In the genomic region with DNA sequence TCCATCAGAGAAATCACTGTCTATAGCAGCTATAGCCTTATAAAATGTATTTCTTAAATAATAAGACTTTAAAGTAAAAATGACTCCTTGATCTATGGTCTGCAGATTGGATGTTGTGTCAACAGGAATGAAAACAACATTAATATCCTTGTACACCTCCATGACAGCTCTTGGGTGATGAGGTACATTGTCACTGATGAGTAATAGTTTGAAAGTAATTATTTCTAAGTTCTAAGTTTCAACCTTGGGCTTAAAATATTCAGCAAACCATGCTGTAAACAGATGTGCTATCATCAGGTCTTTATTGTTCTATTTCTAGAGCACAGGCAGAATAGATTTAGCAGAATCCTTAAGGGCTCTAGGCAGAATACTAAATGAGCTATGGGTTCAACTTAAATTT, we compare ENCODE assay signal across 17 cellular contexts.
DNase-seq lines count a peak whose midpoint lies in the region; ATAC-seq and TF ChIP-seq lines count a peak whose summit lies in the region.
"Had no signal": no experiment of that assay in that cellular context is flagged by ENCODE, and none has a peak within 500 bp of the region (broad histone marks: within the 10 kb centered on the region; RNA-seq: fewer than 3 reads in every experiment).

No MANE protein-coding gene starts in this region.

- no peak overlapping the region for H3K27ac Mint-ChIP-seq in glutamatergic neuron (ENCODE audit: unreplicated experiment)
- no peak overlapping the region for H3K27ac Mint-ChIP-seq in naive thymus-derived CD4-positive, alpha-beta T cell
- H3K27ac Mint-ChIP-seq: CD4-positive, CD25-positive, alpha-beta regulatory T cell; CD8-positive, alpha-beta T cell; HFFc6 had no signal

- H3K27me3 ChIP-seq in MM.1S (replicated peaks; ENCODE audit: insufficient read depth, low read length) (no peaks in the 10 kb centered on the region), SU-DHL-6 (ENCODE audit: low read length) (no peaks in the 10 kb centered on the region)
- H3K27me3 ChIP-seq in naive thymus-derived CD4-positive, alpha-beta T cell (ENCODE audit: control insufficient read depth in 2 of 2, insufficient read depth in 2 of 2, low read length in 2 of 2): no peaks in the 10 kb centered on the region

- H2AFZ ChIP-seq in MM.1S (ENCODE audit: low read length): peak overlapping the region; percentile 10
- peak overlapping the region; percentile 35 for H2AFZ ChIP-seq in SU-DHL-6 (ENCODE audit: low read depth, low read length, severe bottlenecking)

- no peaks in the 10 kb centered on the region for H3K4me1 Mint-ChIP-seq in glutamatergic neuron (ENCODE audit: low read depth, unreplicated experiment)
- H3K4me1 Mint-ChIP-seq in naive thymus-derived CD4-positive, alpha-beta T cell: no peaks in the 10 kb centered on the region
- H3K4me1 Mint-ChIP-seq: CD4-positive, CD25-positive, alpha-beta regulatory T cell had no signal

- H3K9me3 ChIP-seq in MM.1S (replicated peaks; ENCODE audit: insufficient read depth, low read length) (no peaks in the 10 kb centered on the region), SU-DHL-6 (ENCODE audit: insufficient read depth, low read length) (no peaks in the 10 kb centered on the region)
- H3K9me3 ChIP-seq in naive thymus-derived CD4-positive, alpha-beta T cell (ENCODE audit: control insufficient read depth in 2 of 3, low read length in 3 of 3): no peaks in the 10 kb centered on the region
- H3K9me3 ChIP-seq: Caco-2, HAP-1 had no signal

- no peak for TF ChIP-seq CTCF in MM.1S (IDR thresholded peaks at IDR 0.05; ENCODE audit: low read length)
- TF ChIP-seq CTCF in SU-DHL-6 (IDR thresholded peaks at IDR 0.05; ENCODE audit: insufficient read depth, low read length, poor library complexity, severe bottlenecking): no peak
- no peak for TF ChIP-seq CTCF in fibroblast of mammary gland (conservative IDR thresholded peaks at IDR 0.05; ENCODE audit: control insufficient read depth, insufficient read depth, low read depth, low read length)
- no peak for TF ChIP-seq CTCF in glutamatergic neuron (IDR thresholded peaks at IDR 0.05; ENCODE audit: partially characterized antibody, unreplicated experiment)

- H3K79me2 ChIP-seq in MM.1S (ENCODE audit: low read length): no peaks in the 10 kb centered on the region
- no peaks in the 10 kb centered on the region for H3K79me2 ChIP-seq in SU-DHL-6 (ENCODE audit: insufficient read depth, low read length)

- H3K9me2 ChIP-seq in MM.1S (replicated peaks; ENCODE audit: insufficient read depth, low read length) (no peaks in the 10 kb centered on the region), SU-DHL-6 (replicated peaks; ENCODE audit: insufficient read depth, low read length) (no peaks in the 10 kb centered on the region)

- H3K36me3 ChIP-seq in MM.1S (replicated peaks; ENCODE audit: insufficient read depth, low read length) (no peaks in the 10 kb centered on the region), SU-DHL-6 (ENCODE audit: low read length) (no peaks in the 10 kb centered on the region)
- no peaks in the 10 kb centered on the region for H3K36me3 ChIP-seq in naive thymus-derived CD4-positive, alpha-beta T cell (ENCODE audit: control insufficient read depth in 2 of 3, insufficient read depth in 3 of 3, low read length in 3 of 3)
- H3K36me3 ChIP-seq: HAP-1 had no signal

- no peak for ATAC-seq in naive thymus-derived CD4-positive, alpha-beta T cell
- ATAC-seq: CD8-positive, alpha-beta T cell; GM12878 had no signal

- H3K4me3 ChIP-seq in MM.1S (ENCODE audit: low read length) (no peak overlapping the region), SU-DHL-6 (ENCODE audit: insufficient read depth, low read length, poor library complexity, severe bottlenecking) (no peak overlapping the region), fibroblast of mammary gland (ENCODE audit: control insufficient read depth, low read depth, low read length) (no peak overlapping the region)
- no peak overlapping the region for H3K4me3 ChIP-seq in naive thymus-derived CD4-positive, alpha-beta T cell (ENCODE audit: low read length)
- H3K4me3 ChIP-seq: GM12878, HAP-1 had no signal

- H3K27ac ChIP-seq in MM.1S (ENCODE audit: low read length): peak overlapping the region; percentile 4; the same call in 1 of the 2 replicates
- no peak overlapping the region for H3K27ac ChIP-seq in SU-DHL-6 (ENCODE audit: low read depth, low read length)
- H3K27ac ChIP-seq in naive thymus-derived CD4-positive, alpha-beta T cell (ENCODE audit: low read depth, low read length): no peak overlapping the region
- H3K27ac ChIP-seq: C4-2B had no signal

- H4K20me1 ChIP-seq in MM.1S (ENCODE audit: insufficient read depth, low read length) (no peaks in the 10 kb centered on the region), SU-DHL-6 (ENCODE audit: low read depth, low read length) (no peaks in the 10 kb centered on the region)

- no peaks in the 10 kb centered on the region for H3F3A ChIP-seq in MM.1S (ENCODE audit: insufficient read depth, low read length)
- H3F3A ChIP-seq in SU-DHL-6 (ENCODE audit: insufficient read depth): no peaks in the 10 kb centered on the region

- DNase-seq in MM.1S (no peak), fibroblast of mammary gland (ENCODE audit: low read depth) (peak; percentile 1), glutamatergic neuron (no peak)
- DNase-seq in activated naive CD4-positive, alpha-beta T cell (lab: John Stamatoyannopoulos, UW): no peak
- no peak for DNase-seq in naive thymus-derived CD4-positive, alpha-beta T cell
- no peak for DNase-seq in effector CD8-positive, alpha-beta T cell (lab: John Stamatoyannopoulos, UW)
- DNase-seq: Caco-2; CD4-positive, CD25-positive, alpha-beta regulatory T cell; CD8-positive, alpha-beta T cell; DMS153; DND-41; GOT3; HFFc6 had no signal

- no peaks in the 10 kb centered on the region for H3K36me3 Mint-ChIP-seq in glutamatergic neuron (ENCODE audit: unreplicated experiment)
- H3K36me3 Mint-ChIP-seq in naive thymus-derived CD4-positive, alpha-beta T cell: no peaks in the 10 kb centered on the region
- H3K36me3 Mint-ChIP-seq: CD4-positive, CD25-positive, alpha-beta regulatory T cell; CD8-positive, alpha-beta T cell had no signal

- CTCF ChIA-PET in naive thymus-derived CD4-positive, alpha-beta T cell (lab: Charles Lee): interaction anchor here (0.6 kb wide), 1 partner anchor 114 kb away, joined by 3 read pairs; no protein-coding TSS in a partner anchor

- H3K4me2 ChIP-seq in MM.1S (ENCODE audit: low read depth, low read length) (peak overlapping the region; percentile 9; the same call in 1 of the 2 replicates), SU-DHL-6 (ENCODE audit: low read depth, low read length, poor library complexity, severe bottlenecking) (no peak overlapping the region)

- H3K27me3 Mint-ChIP-seq in glutamatergic neuron (ENCODE audit: unreplicated experiment): no peaks in the 10 kb centered on the region
- H3K27me3 Mint-ChIP-seq in naive thymus-derived CD4-positive, alpha-beta T cell: no peaks in the 10 kb centered on the region
- H3K27me3 Mint-ChIP-seq: CD4-positive, CD25-positive, alpha-beta regulatory T cell had no signal

- no peaks in the 10 kb centered on the region for H3K9me3 Mint-ChIP-seq in glutamatergic neuron (ENCODE audit: unreplicated experiment)
- H3K9me3 Mint-ChIP-seq in naive thymus-derived CD4-positive, alpha-beta T cell: peaks cover 0 to 5% (median 0%) of the 10 kb centered on the region in 11 donors

- peaks cover 15% of the 10 kb centered on the region for H3K4me1 ChIP-seq in MM.1S (ENCODE audit: low read length)
- no peaks in the 10 kb centered on the region for H3K4me1 ChIP-seq in naive thymus-derived CD4-positive, alpha-beta T cell (ENCODE audit: control insufficient read depth in 2 of 2, insufficient read depth in 2 of 2, low read length in 2 of 2)
- H3K4me1 ChIP-seq: Caco-2, HAP-1 had no signal

- POLR2A ChIA-PET in naive thymus-derived CD4-positive, alpha-beta T cell (lab: Charles Lee): no interaction called here

- H3K4me3 Mint-ChIP-seq in glutamatergic neuron (ENCODE audit: unreplicated experiment): no peak overlapping the region
- H3K4me3 Mint-ChIP-seq in naive thymus-derived CD4-positive, alpha-beta T cell: no peak overlapping the region
- H3K4me3 Mint-ChIP-seq: CD4-positive, CD25-positive, alpha-beta regulatory T cell; CD8-positive, alpha-beta T cell; HFFc6 had no signal

- intact Hi-C loops in naive thymus-derived CD4-positive, alpha-beta T cell (cut with micrococcal nuclease): no loop called here

- no peak overlapping the region for H3K9ac ChIP-seq in MM.1S (ENCODE audit: low read length)
- no peak overlapping the region for H3K9ac ChIP-seq in SU-DHL-6 (ENCODE audit: low read length)
